ENCODE assay signal across 20 cellular contexts in the genomic region with DNA sequence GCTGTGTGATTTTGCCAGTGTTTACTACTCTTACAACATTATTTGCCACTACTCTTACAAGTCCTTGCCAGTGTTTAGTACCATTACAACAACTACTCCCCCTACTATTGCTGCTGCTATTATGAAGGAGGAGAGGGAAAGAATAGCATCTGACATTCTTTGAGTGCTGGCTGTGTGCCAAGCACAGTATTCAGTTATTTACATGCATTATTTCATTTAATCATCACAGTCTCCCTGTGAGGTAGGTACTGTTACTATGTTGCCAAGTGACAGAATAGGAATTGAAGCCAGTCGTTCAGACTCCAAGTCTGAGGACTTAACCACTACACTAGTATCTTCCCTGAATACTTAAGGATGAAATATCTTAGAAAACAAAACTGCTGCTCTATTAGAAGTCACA.
DNase-seq lines count a peak whose midpoint lies in the region; ATAC-seq and TF ChIP-seq lines count a peak whose summit lies in the region.
"Had no signal": no experiment of that assay in that cellular context is flagged by ENCODE, and none has a peak within 500 bp of the region (broad histone marks: within the 10 kb centered on the region; RNA-seq: fewer than 3 reads in every experiment).

No MANE protein-coding gene starts in this region.

- no peaks in the 10 kb centered on the region for H3K27me3 ChIP-seq in neuronal stem cell (ENCODE audit: control insufficient read depth in 3 of 3, insufficient read depth in 3 of 3, low read depth in 1 of 3, low read length in 3 of 3)
- H3K27me3 ChIP-seq: adrenal gland, foreskin keratinocyte, neutrophil had no signal

- H3K18ac ChIP-seq in neuronal stem cell (ENCODE audit: low read length) = no peak overlapping the region

- no peak overlapping the region for H3K4ac ChIP-seq in neuronal stem cell (ENCODE audit: low read length)

- H3K4me2 ChIP-seq in neuronal stem cell (ENCODE audit: insufficient read depth, low read length, poor library complexity, severe bottlenecking) = no peak overlapping the region

- no peaks in the 10 kb centered on the region for H3K36me3 ChIP-seq in neuronal stem cell (replicated peaks in 1 of 2; ENCODE audit: control insufficient read depth in 2 of 2, insufficient read depth in 2 of 2, low read length in 2 of 2)
- H3K36me3 ChIP-seq: adrenal gland, neutrophil, thoracic aorta had no signal

- no peaks in the 10 kb centered on the region for H3K79me1 ChIP-seq in neuronal stem cell (ENCODE audit: low read depth, low read length)

- no peak overlapping the region for H3K23ac ChIP-seq in neuronal stem cell (ENCODE audit: low read depth, low read length, poor library complexity)

- H3K4me3 ChIP-seq in neuronal stem cell (ENCODE audit: low read length in 2 of 2) (no peak overlapping the region), lower leg skin (ENCODE audit: low read depth, poor library complexity, severe bottlenecking) (no peak overlapping the region)
- H3K4me3 ChIP-seq: adrenal gland, mucosa of descending colon, skin epidermis, thoracic aorta had no signal

- TF ChIP-seq POLR2A in lower leg skin (IDR thresholded peaks at IDR 0.05) = no peak

- H3K27ac ChIP-seq in neuronal stem cell (replicated peaks; ENCODE audit: low read length) = no peak overlapping the region
- H3K27ac ChIP-seq: adrenal gland, foreskin keratinocyte, neutrophil, skin epidermis, thoracic aorta had no signal

- no peak for TF ChIP-seq CTCF in lower leg skin (IDR thresholded peaks at IDR 0.05)

- H2BK5ac ChIP-seq in neuronal stem cell (ENCODE audit: low read length) = no peak overlapping the region

- H4K8ac ChIP-seq in neuronal stem cell (ENCODE audit: low read depth, low read length) = no peak overlapping the region

- DNase-seq in EH (ENCODE audit: low read depth) = peak; percentile 37
- peak; percentile 8 for DNase-seq in NCI-H1436 treated with DMSO at 0.1 percent for 48 hours (lab: John Stamatoyannopoulos, UW)
- peak; percentile 33 for DNase-seq in kidney tubule cell (ENCODE audit: low spot score)
- no peak for DNase-seq in neuronal stem cell (ENCODE audit: low spot score)
- no peak for DNase-seq in cerebellum (ENCODE audit: low spot score)
- no peak for DNase-seq in amniotic stem cell (lab: John Stamatoyannopoulos, UW)
- DNase-seq in lower leg skin (ENCODE audit: low spot score in 2 of 2) = no peak
- DNase-seq: adrenal gland, Caco-2, cerebellar nuclear complex, foreskin keratinocyte, mucosa of descending colon, NCI-H526, PC-3, T1000 had no signal

- H3K9ac ChIP-seq in neuronal stem cell (ENCODE audit: low read depth, low read length, poor library complexity) = no peak overlapping the region

- H2BK15ac ChIP-seq in neuronal stem cell (ENCODE audit: low read length) = no peak overlapping the region

- no CpG with 5 or more reads among the region's 1 CpG for WGBS in neuronal stem cell (ENCODE audit: extremely low coverage in 2 of 2, insufficient read length in 2 of 2, insufficient replicate concordance in 1 of 2), 2 donors
- WGBS in lower leg skin, 2 donors = 26 to 37% methylated on average over 1 of the region's 1 CpG

- H4K91ac ChIP-seq in neuronal stem cell (ENCODE audit: low read depth, low read length, poor library complexity) = no peak overlapping the region

- no peak overlapping the region for H2BK120ac ChIP-seq in neuronal stem cell (ENCODE audit: low read depth, low read length)

- no peak overlapping the region for H2AFZ ChIP-seq in neuronal stem cell (ENCODE audit: low read length)

- H2AK5ac ChIP-seq in neuronal stem cell (ENCODE audit: low read depth, low read length) = no peak overlapping the region

- H2BK12ac ChIP-seq in neuronal stem cell (ENCODE audit: low read length) = no peak overlapping the region

- H3K9me3 ChIP-seq in neuronal stem cell (replicated peaks in 1 of 2; ENCODE audit: control insufficient read depth in 2 of 2, insufficient read depth in 1 of 2, low read depth in 1 of 2, low read length in 2 of 2) = no peaks in the 10 kb centered on the region
- H3K9me3 ChIP-seq: adrenal gland, Caco-2, mucosa of descending colon, neutrophil, thoracic aorta had no signal

- no peak overlapping the region for H3K14ac ChIP-seq in neuronal stem cell (ENCODE audit: low read length)

- intact Hi-C loops in lower leg skin (cut with DNase I; ENCODE audit: low total_unique reads) = no loop called here

- no peaks in the 10 kb centered on the region for H3K4me1 ChIP-seq in neuronal stem cell (ENCODE audit: control insufficient read depth in 2 of 2, insufficient read depth in 1 of 2, low read depth in 1 of 2, low read length in 2 of 2)
- H3K4me1 ChIP-seq: foreskin keratinocyte had no signal

- peak; percentile 75 for ATAC-seq in SK-N-SH treated with all-trans-retinoic acid at 6 μM for 48 hours
- ATAC-seq: foreskin keratinocyte, left lobe of liver, mucosa of descending colon, PC-3 had no signal

TF ChIP-seq in SK-N-SH treated with all-trans-retinoic acid at 6 μM for 48 hours, 23 proteins besides CTCF, POLR2A, EP300 and RAD21:
- peak; percentile 46 for TF ChIP-seq ISL1 (CRISPR knock-in tag; IDR thresholded peaks at IDR 0.05)
- TF ChIP-seq ZC3H10 (CRISPR knock-in tag; IDR thresholded peaks at IDR 0.05) = no peak
- no peak for TF ChIP-seq ZFP3 (CRISPR knock-in tag; IDR thresholded peaks at IDR 0.05)

Comparison
In these comparisons a context has a peak if more than half of its experiments do, and no peak if none do; other contexts are left out.
1. DNase-seq: peak in EH (single experiment), NCI-H1436 treated with DMSO at 0.1 percent for 48 hours (single experiment) and kidney tubule cell (single experiment); none in neuronal stem cell (single experiment), cerebellum (single experiment), amniotic stem cell (single experiment) and lower leg skin (0 of 2).